13 cellular contexts compared by ENCODE assay signal in genomic region chr2:98589489-98589888, GRCh38. TPM values are rescaled to one million over a fixed set of nuclear protein-coding genes. Genes with fewer than 3 reads are reported as not detected.
DNase-seq lines count a peak whose midpoint lies in the region; ATAC-seq and TF ChIP-seq lines count a peak whose summit lies in the region.
"Had no signal": no experiment of that assay in that cellular context is flagged by ENCODE, and none has a peak within 500 bp of the region (broad histone marks: within the 10 kb centered on the region; RNA-seq: fewer than 3 reads in every experiment).

No MANE protein-coding gene starts in this region.

- H3K9me2 ChIP-seq in PC-3 (replicated peaks; ENCODE audit: low read length): no peaks in the 10 kb centered on the region

- no peaks in the 10 kb centered on the region for H4K20me1 ChIP-seq in DND-41 (ENCODE audit: insufficient read depth, low read length)
- no peaks in the 10 kb centered on the region for H4K20me1 ChIP-seq in PC-3 (ENCODE audit: low read length)
- H4K20me1 ChIP-seq: BLaER1 treated with 17β-estradiol and CSF1 and Interleukin-3, amounts not matched to agents 10 nM and 100 nM had no signal

- no peaks in the 10 kb centered on the region for H3K9me3 Mint-ChIP-seq in activated naive CD4-positive, alpha-beta T cell treated with anti-CD3 and anti-CD28 coated beads, Interleukin-2, amount 50 U/mL, for 24 hours
- peaks cover 0 to 12% (median 6%) of the 10 kb centered on the region in 9 donors for H3K9me3 Mint-ChIP-seq in naive thymus-derived CD8-positive, alpha-beta T cell

- intact Hi-C loops in PC-3 (cut with micrococcal nuclease): no loop called here

- H3K4me1 ChIP-seq in DND-41 (ENCODE audit: insufficient read depth, low read length) (peaks cover 11% of the 10 kb centered on the region), PC-3 (ENCODE audit: insufficient read depth, low read length) (no peaks in the 10 kb centered on the region)
- H3K4me1 ChIP-seq: Peyer's patch had no signal

- POLR2A ChIA-PET in PC-3 (lab: Charles Lee; ENCODE audit: unreplicated experiment): no interaction called here
- POLR2A ChIA-PET in naive thymus-derived CD8-positive, alpha-beta T cell (lab: Charles Lee): no interaction called here

- no peaks in the 10 kb centered on the region for H3F3A ChIP-seq in PC-3 (ENCODE audit: low read length, unreplicated experiment)

- no peak for TF ChIP-seq CTCF in DND-41 (IDR thresholded peaks at IDR 0.05; ENCODE audit: borderline replicate concordance, extremely low read depth, low read length, poor library complexity, severe bottlenecking)
- no peak for TF ChIP-seq CTCF in PC-3 (conservative IDR thresholded peaks at IDR 0.05; ENCODE audit: low read depth, low read length)

- H3K27ac ChIP-seq in DND-41 (ENCODE audit: low read length) (peak overlapping the region; percentile 2; the same call in 1 of the 2 replicates), PC-3 (ENCODE audit: low read length) (no peak overlapping the region)
- H3K27ac ChIP-seq: BLaER1 treated with 17β-estradiol and CSF1 and Interleukin-3, amounts not matched to agents 10 nM and 100 nM; Peyer's patch had no signal

- H2AFZ ChIP-seq in DND-41 (ENCODE audit: low read depth, low read length) (no peak overlapping the region), PC-3 (ENCODE audit: low read length) (no peak overlapping the region)

- no TSS peak for BruUV-seq in PC-3 (replicated peaks; lab: Mats Ljungman, UMichigan)

- H3K27me3 ChIP-seq in DND-41 (ENCODE audit: insufficient read depth, low read length, poor library complexity) (no peaks in the 10 kb centered on the region), PC-3 (ENCODE audit: low read length) (no peaks in the 10 kb centered on the region)
- H3K27me3 ChIP-seq: BLaER1 treated with 17β-estradiol and CSF1 and Interleukin-3, amounts not matched to agents 10 nM and 100 nM; Peyer's patch had no signal

- H3K4me3 ChIP-seq in DND-41 (ENCODE audit: low read depth in 1 of 2, low read length in 2 of 2) (no peak overlapping the region), PC-3 (ENCODE audit: low read length) (no peak overlapping the region)
- H3K4me3 ChIP-seq: BLaER1 treated with 17β-estradiol and CSF1 and Interleukin-3, amounts not matched to agents 10 nM and 100 nM; Peyer's patch had no signal

- CTCF ChIA-PET in PC-3 (lab: Charles Lee): no interaction called here

- peaks cover 15% of the 10 kb centered on the region for H3K36me3 Mint-ChIP-seq in activated naive CD4-positive, alpha-beta T cell treated with anti-CD3 and anti-CD28 coated beads, Interleukin-2, amount 50 U/mL, for 24 hours
- peaks cover 16 to 91% (median 38%) of the 10 kb centered on the region in 3 donors for H3K36me3 Mint-ChIP-seq in naive thymus-derived CD8-positive, alpha-beta T cell

- H3K4me1 Mint-ChIP-seq in activated naive CD4-positive, alpha-beta T cell treated with anti-CD3 and anti-CD28 coated beads, Interleukin-2, amount 50 U/mL, for 24 hours: peaks cover 19% of the 10 kb centered on the region
- peaks cover 9 to 22% (median 13%) of the 10 kb centered on the region in 4 donors for H3K4me1 Mint-ChIP-seq in naive thymus-derived CD8-positive, alpha-beta T cell

- no peaks in the 10 kb centered on the region for H3K27me3 Mint-ChIP-seq in activated naive CD4-positive, alpha-beta T cell treated with anti-CD3 and anti-CD28 coated beads, Interleukin-2, amount 50 U/mL, for 24 hours
- H3K27me3 Mint-ChIP-seq in naive thymus-derived CD8-positive, alpha-beta T cell: no peaks in the 10 kb centered on the region

- H3K9me3 ChIP-seq in DND-41 (ENCODE audit: insufficient read depth, low read length, severe bottlenecking) (peaks cover 6% of the 10 kb centered on the region), PC-3 (ENCODE audit: low read length) (no peaks in the 10 kb centered on the region)
- H3K9me3 ChIP-seq: Peyer's patch had no signal

- H3K36me3 ChIP-seq in DND-41 (ENCODE audit: insufficient read depth, low read length) (peaks cover 50% of the 10 kb centered on the region), PC-3 (ENCODE audit: low read depth, low read length) (0 out of 2 replicates have a peak, but pooled peaks cover 2% of the 10 kb centered on the region)

- ATAC-seq in DND-41 (ENCODE audit: insufficient read depth, low read depth) (no peak), PC-3 (peak; percentile 54)
- no peak for ATAC-seq in naive thymus-derived CD8-positive, alpha-beta T cell
- ATAC-seq: Right ventricle myocardium inferior had no signal

- no peak overlapping the region for H3K9ac ChIP-seq in DND-41 (ENCODE audit: low read depth, low read length)
- H3K9ac ChIP-seq in PC-3 (ENCODE audit: low read length): no peak overlapping the region
- H3K9ac ChIP-seq: BLaER1 treated with 17β-estradiol and CSF1 and Interleukin-3, amounts not matched to agents 10 nM and 100 nM had no signal

- H3K79me2 ChIP-seq in DND-41 (ENCODE audit: insufficient read depth, low read length) (no peaks in the 10 kb centered on the region), PC-3 (ENCODE audit: low read length) (no peaks in the 10 kb centered on the region)

- H3K4me2 ChIP-seq in DND-41 (ENCODE audit: insufficient read depth, low read length): no peak overlapping the region
- H3K4me2 ChIP-seq in PC-3 (ENCODE audit: low read length): no peak overlapping the region
- H3K4me2 ChIP-seq: BLaER1 treated with 17β-estradiol and CSF1 and Interleukin-3, amounts not matched to agents 10 nM and 100 nM had no signal

- DNase-seq in activated naive CD4-positive, alpha-beta T cell (lab: John Stamatoyannopoulos, UW): no peak
- no peak for DNase-seq in DND-41
- no peak for DNase-seq in PC-3
- no peak for DNase-seq in naive thymus-derived CD8-positive, alpha-beta T cell
- no peak for DNase-seq in NCI-H128 (lab: John Stamatoyannopoulos, UW; ENCODE audit: unreplicated experiment)
- no peak for DNase-seq in CD1c-positive myeloid dendritic cell (ENCODE audit: extremely low spot score)
- DNase-seq: KBM-7, NCI-H1436, NCI-H2029, Peyer's patch had no signal

- H3K4me3 Mint-ChIP-seq in activated naive CD4-positive, alpha-beta T cell treated with anti-CD3 and anti-CD28 coated beads, Interleukin-2, amount 50 U/mL, for 24 hours: no peak overlapping the region
- no peak overlapping the region for H3K4me3 Mint-ChIP-seq in naive thymus-derived CD8-positive, alpha-beta T cell

- H3K27ac Mint-ChIP-seq in activated naive CD4-positive, alpha-beta T cell treated with anti-CD3 and anti-CD28 coated beads, Interleukin-2, amount 50 U/mL, for 24 hours: peak overlapping the region; percentile 83
- H3K27ac Mint-ChIP-seq in naive thymus-derived CD8-positive, alpha-beta T cell: peak overlapping the region in 9 of 10 donors; percentile 39 to 87 (median 69)

RNA-seq across cellular contexts. Expression of gene COA5, which starts 18.8 kb away (rescaled TPM):
- 34.0 and 37.2 TPM in 2 replicates for total RNA-seq in PC-3 (2014; rRNA removed)
- total RNA-seq in naive thymus-derived CD8-positive, alpha-beta T cell: 10 to 100 TPM; 44.9 to 48.6 TPM
- polyA plus RNA-seq in naive thymus-derived CD8-positive, alpha-beta T cell: 10 to 100 TPM; 29.8 to 43.8 (median 42.4) TPM

RNA-seq across cellular contexts. Expression of gene UNC50, which starts 18.9 kb away (rescaled TPM):
- 18.4 and 26.0 TPM in 2 replicates for total RNA-seq in PC-3 (2014; rRNA removed)
- total RNA-seq in naive thymus-derived CD8-positive, alpha-beta T cell: 10 to 100 TPM; 41.3 to 45.1 TPM
- 10 to 100 TPM; 32.1 to 41.7 (median 36.3) TPM for polyA plus RNA-seq in naive thymus-derived CD8-positive, alpha-beta T cell
